ENCODE assay signal across 17 cellular contexts in the genomic region with DNA sequence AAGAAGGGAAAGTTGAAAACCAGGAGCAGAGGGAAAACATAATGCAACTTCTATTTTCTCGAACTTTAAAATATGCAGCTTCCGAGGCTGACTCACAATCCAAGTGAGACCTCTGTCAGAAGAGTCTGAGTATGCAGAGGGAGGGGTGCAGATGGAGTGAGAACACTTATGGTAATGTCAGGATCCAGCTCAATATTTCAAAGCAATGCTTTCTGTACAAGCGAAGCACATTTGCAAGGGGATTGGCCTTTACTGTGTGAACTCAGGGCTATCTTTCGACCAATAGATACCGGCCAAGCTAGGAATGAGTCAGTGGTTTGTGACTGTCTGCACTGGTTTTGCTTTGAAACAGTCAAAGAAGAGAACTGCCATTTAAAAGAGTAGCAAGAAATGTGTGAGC.
DNase-seq lines count a peak whose midpoint lies in the region; ATAC-seq and TF ChIP-seq lines count a peak whose summit lies in the region.
"Had no signal": no experiment of that assay in that cellular context is flagged by ENCODE, and none has a peak within 500 bp of the region (broad histone marks: within the 10 kb centered on the region; RNA-seq: fewer than 3 reads in every experiment).

No MANE protein-coding gene starts in this region.

- H3K9me3 ChIP-seq in right cardiac atrium (ENCODE audit: control insufficient read depth, low read length), result no peaks in the 10 kb centered on the region

- ATAC-seq in right cardiac atrium (peak; percentile 80 to 81), Right ventricle myocardium superior (ENCODE audit: poor library complexity) (no peak), GM21723 (IDR thresholded peaks at IDR 0.05; ENCODE audit: unreplicated experiment) (no peak)
- ATAC-seq: activated CD8-positive, alpha-beta T cell treated with anti-CD3 and anti-CD28 coated beads, Interleukin-2, amount 10 ng/mL, durations not matched to agents 7 days and 5 days; K562; Panc1 had no signal

- H3K27me3 ChIP-seq in right cardiac atrium (ENCODE audit: control insufficient read depth, insufficient read depth), result no peaks in the 10 kb centered on the region

- no peak overlapping the region for H3K4me3 ChIP-seq in right cardiac atrium (ENCODE audit: low read length)
- no peak overlapping the region for H3K4me3 ChIP-seq in astrocyte of the spinal cord (ENCODE audit: low read depth, low read length)
- H3K4me3 ChIP-seq: K562 had no signal

- TF ChIP-seq CTCF in astrocyte of the spinal cord (IDR thresholded peaks at IDR 0.05; ENCODE audit: low read depth, low read length), result no peak

- H3K27ac ChIP-seq in right cardiac atrium (ENCODE audit: low read length), result no peak overlapping the region

- intact Hi-C loops in right cardiac atrium (cut with DNase I), result no loop called here
- intact Hi-C loops in Right ventricle myocardium superior (cut with DNase I), result no loop called here

- DNase-seq in right cardiac atrium (no peak), Right ventricle myocardium superior (no peak), astrocyte of the spinal cord (ENCODE audit: low read depth, low spot score) (peak; percentile 40), hepatic stellate cell (ENCODE audit: low spot score) (peak; percentile 22), MV-4-11 (lab: John Stamatoyannopoulos, UW) (no peak), DMS53 treated with DMSO at 0.1 percent for 48 hours (lab: John Stamatoyannopoulos, UW; ENCODE audit: unreplicated experiment) (no peak), kidney tubule cell (ENCODE audit: low spot score) (no peak)
- DNase-seq: activated CD8-positive, alpha-beta T cell treated with anti-CD3 and anti-CD28 coated beads, Interleukin-2, amount 10 ng/mL, durations not matched to agents 7 days and 5 days; activated naive CD4-positive, alpha-beta T cell; activated T-cell treated with anti-CD3 and anti-CD28 coated beads, Interleukin-2, amount 50 U/mL, for 1 hour; Calu3; EL; NCI-H1694 treated with DMSO at 0.1 percent for 48 hours; NCI-H774 had no signal

- H3K4me1 ChIP-seq in right cardiac atrium (ENCODE audit: control insufficient read depth, insufficient read depth, low read length), result no peaks in the 10 kb centered on the region

- 48% methylated on average over 5 of the region's 5 CpGs for WGBS in right cardiac atrium

- in situ Hi-C loops in astrocyte of the spinal cord (cut with HindIII; ENCODE audit: low sequenced_read_pairs), result no loop called here

Comparison
In these comparisons a context has a peak if more than half of its experiments do, and no peak if none do; other contexts are left out.
1. ATAC-seq: peak in right cardiac atrium (2 of 2); none in Right ventricle myocardium superior (single experiment) and GM21723 (single experiment).
2. DNase-seq: peak in astrocyte of the spinal cord (single experiment) and hepatic stellate cell (single experiment); none in right cardiac atrium (0 of 3), Right ventricle myocardium superior (single experiment), MV-4-11 (single experiment), DMS53 treated with DMSO at 0.1 percent for 48 hours (single experiment) and kidney tubule cell (single experiment).